Comparison of ENCODE assay signal across 14 cellular contexts in the genomic region with DNA sequence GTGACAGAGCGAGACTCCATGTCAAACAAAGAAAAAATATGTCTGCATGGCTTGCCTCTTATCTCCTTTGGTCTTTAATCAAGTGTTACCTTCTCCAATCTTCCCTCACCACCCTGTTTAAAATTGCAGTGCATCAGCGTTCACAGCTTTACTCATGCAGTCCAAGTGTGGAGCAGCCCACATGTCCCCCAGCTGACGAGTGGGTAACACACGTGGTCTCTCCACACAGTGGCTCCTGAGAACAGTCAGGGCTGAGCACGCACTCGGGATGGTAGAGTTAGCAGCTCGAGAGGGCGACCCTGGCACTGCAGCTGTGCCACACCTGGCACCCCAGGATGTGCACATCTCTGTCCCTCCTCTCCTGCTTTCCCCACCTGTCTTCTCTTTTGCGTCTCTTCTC. TPM values are rescaled to one million over a fixed set of nuclear protein-coding genes. Genes with fewer than 3 reads are reported as not detected.
DNase-seq lines count a peak whose midpoint lies in the region; ATAC-seq and TF ChIP-seq lines count a peak whose summit lies in the region.
"Had no signal": no experiment of that assay in that cellular context is flagged by ENCODE, and none has a peak within 500 bp of the region (broad histone marks: within the 10 kb centered on the region; RNA-seq: fewer than 3 reads in every experiment).

No MANE protein-coding gene starts in this region.

- H3K4me1 Mint-ChIP-seq in HFFc6 (ENCODE audit: low read depth): peaks cover 32% of the 10 kb centered on the region
- peaks cover 6% of the 10 kb centered on the region for H3K4me1 Mint-ChIP-seq in nephron progenitor cell
- H3K4me1 Mint-ChIP-seq: CD8-positive, alpha-beta memory T cell had no signal

- TF ChIP-seq CTCF in HFFc6 (IDR thresholded peaks at IDR 0.05) (no peak), nephron progenitor cell (IDR thresholded peaks at IDR 0.05) (no peak)

- no peak overlapping the region for H3K27ac ChIP-seq in caudate nucleus (ENCODE audit: low read depth, low read length)
- H3K27ac ChIP-seq: A549 had no signal

- H3K27ac Mint-ChIP-seq in HFFc6: peak overlapping the region; percentile 5; the same call in 1 of the 2 replicates
- H3K27ac Mint-ChIP-seq in nephron progenitor cell: peak overlapping the region; percentile 20
- H3K27ac Mint-ChIP-seq: CD8-positive, alpha-beta memory T cell had no signal

- peaks cover 3% of the 10 kb centered on the region for H3K27me3 Mint-ChIP-seq in HFFc6 (ENCODE audit: insufficient read depth)
- H3K27me3 Mint-ChIP-seq in nephron progenitor cell (ENCODE audit: low read depth, poor library complexity): peaks cover 2% of the 10 kb centered on the region

- no peak for ATAC-seq in GM21528 (IDR thresholded peaks at IDR 0.05; ENCODE audit: low FRiP score, unreplicated experiment)
- ATAC-seq: A549 had no signal

- H3K36me3 Mint-ChIP-seq in HFFc6 (ENCODE audit: low read depth) (peaks cover 52% of the 10 kb centered on the region), nephron progenitor cell (ENCODE audit: low read depth) (peaks cover 44% of the 10 kb centered on the region)

- H3K4me3 Mint-ChIP-seq in HFFc6: no peak overlapping the region
- no peak overlapping the region for H3K4me3 Mint-ChIP-seq in nephron progenitor cell
- H3K4me3 Mint-ChIP-seq: CD8-positive, alpha-beta memory T cell had no signal

- H3K9me3 Mint-ChIP-seq in HFFc6 (no peaks in the 10 kb centered on the region), nephron progenitor cell (no peaks in the 10 kb centered on the region)
- H3K9me3 Mint-ChIP-seq: CD8-positive, alpha-beta memory T cell had no signal

- DNase-seq in HFFc6 (no peak), caudate nucleus (lab: John Stamatoyannopoulos, UW) (peak in 31 of 61 donors; percentile 22 to 93 (median 49)), nephron progenitor cell (no peak), cerebellum (ENCODE audit: low spot score) (no peak), NOMO-1 treated with dmso at 0.1 percent for 144 hours (lab: John Stamatoyannopoulos, UW; ENCODE audit: unreplicated experiment) (no peak)
- DNase-seq: Caco-2; CD8-positive, alpha-beta memory T cell; DND-41; GDM1; HCEC 1CT; IMR-90 had no signal

RNA-seq across cellular contexts. Expression of a gene that starts 25.9 kb away (rescaled TPM):
- total RNA-seq in HFFc6 (2021; fragmentation: NEBNext Ultra II Directional; extraction: Animal tissue kit (Norgen Biotek cat#: 25700)): under 1 TPM in 2 of 6 experiments, not detected in 4; 0.07 to 0.08 TPM
- total RNA-seq in cerebellum: 0.27 TPM
- total RNA-seq: Caco-2; CD8-positive, alpha-beta memory T cell; H4; IMR-90 had no signal

RNA-seq across cellular contexts. Expression of a gene that starts 34.6 kb away (rescaled TPM):
- total RNA-seq in HFFc6 (2021; fragmentation: NEBNext Ultra II Directional; extraction: Animal tissue kit (Norgen Biotek cat#: 25700)): 10 to 100 TPM; 21.0 to 22.1 (median 21.5) TPM
- 9.8 TPM for total RNA-seq in cerebellum

RNA-seq across cellular contexts. Expression of a gene that starts 35.0 kb away (rescaled TPM):
- not detected for total RNA-seq in HFFc6 (2021; fragmentation: NEBNext Ultra II Directional; extraction: Animal tissue kit (Norgen Biotek cat#: 25700))
- total RNA-seq in cerebellum: not detected
- total RNA-seq: Caco-2, H4, IMR-90 had no signal

RNA-seq across cellular contexts. Expression of a gene that starts 54.2 kb away (rescaled TPM):
- 1 to 10 TPM; 6.6 to 8.3 (median 8.1) TPM for total RNA-seq in HFFc6 (2021; fragmentation: NEBNext Ultra II Directional; extraction: Animal tissue kit (Norgen Biotek cat#: 25700))
- 8.3 TPM for total RNA-seq in cerebellum

Comparison
In these comparisons a context has a peak if more than half of its experiments do, and no peak if none do; other contexts are left out.
1. DNase-seq: peak in caudate nucleus (31 of 61); none in HFFc6 (single experiment), nephron progenitor cell (single experiment), cerebellum (single experiment) and NOMO-1 treated with dmso at 0.1 percent for 144 hours (single experiment).